8 cellular contexts compared by ENCODE assay signal in genomic region chr2:203534486-203535077, GRCh38. TPM values are rescaled to one million over a fixed set of nuclear protein-coding genes. Genes with fewer than 3 reads are reported as not detected.
DNase-seq lines count a peak whose midpoint lies in the region; ATAC-seq and TF ChIP-seq lines count a peak whose summit lies in the region.

No MANE protein-coding gene starts in this region.

- H3K4me3 Mint-ChIP-seq in central memory CD8-positive, alpha-beta T cell = peak overlapping the region; percentile 81

- no peak for TF ChIP-seq CTCF in lower leg skin (IDR thresholded peaks at IDR 0.05)

- H3K4me3 ChIP-seq in lower leg skin (ENCODE audit: low read depth, poor library complexity, severe bottlenecking) = peak overlapping the region; percentile 92

- intact Hi-C loops in lower leg skin (cut with DNase I; ENCODE audit: low total_unique reads) = no loop called here

- H3K9me3 Mint-ChIP-seq in central memory CD8-positive, alpha-beta T cell = peaks cover 9% of the 10 kb centered on the region

- 0 to 1% methylated on average over 16 to 34 of the region's 43 CpGs for WGBS in lower leg skin, 2 donors

- peak; percentile 41 for ATAC-seq in HG03342 (IDR thresholded peaks at IDR 0.05; ENCODE audit: unreplicated experiment)
- peak; percentile 59 for ATAC-seq in central memory CD8-positive, alpha-beta T cell (replicated peaks; ENCODE audit: extremely low read depth, poor library complexity, severe bottlenecking)

- H3K36me3 Mint-ChIP-seq in central memory CD8-positive, alpha-beta T cell (ENCODE audit: insufficient read depth) = peaks cover 3% of the 10 kb centered on the region

- peaks cover 47% of the 10 kb centered on the region for H3K27me3 Mint-ChIP-seq in central memory CD8-positive, alpha-beta T cell

- peaks cover 15% of the 10 kb centered on the region for H3K4me1 Mint-ChIP-seq in central memory CD8-positive, alpha-beta T cell

- DNase-seq in NCI-H748 (lab: John Stamatoyannopoulos, UW; ENCODE audit: unreplicated experiment) = peak; percentile 72
- DNase-seq in NCI-H748 treated with DMSO at 0.1 percent for 48 hours (lab: John Stamatoyannopoulos, UW) = no peak
- peak; percentile 32 for DNase-seq in T-helper 22 cell (ENCODE audit: low read depth)
- peak in 1 of 2 donors; percentile 21 for DNase-seq in central memory CD8-positive, alpha-beta T cell (ENCODE audit: low spot score in 2 of 2)
- DNase-seq in lower leg skin (ENCODE audit: low spot score in 2 of 2) = peak; percentile 21 to 89
- DNase-seq in stimulated activated CD8-positive, alpha-beta memory T cell treated with anti-CD3 and anti-CD28 coated beads, Interleukin-15, amount 100 ng/mL, for 24 hours (ENCODE audit: low read depth) = peak; percentile 11
- no peak for DNase-seq in HCEC 1CT

- no peak for TF ChIP-seq POLR2A in lower leg skin (IDR thresholded peaks at IDR 0.05)

- H3K27ac Mint-ChIP-seq in central memory CD8-positive, alpha-beta T cell (ENCODE audit: low read depth) = no peak overlapping the region

RNA-seq across cellular contexts. Expression of gene RAPH1, which starts 0.5 kb away (rescaled TPM):
- 100 to 1,000 TPM in 2 of 4 donors, 10 to 100 TPM in 2; 32.2 to 148 (median 67.7) TPM for total RNA-seq in lower leg skin

Comparison
In these comparisons a context has a peak if more than half of its experiments do, and no peak if none do; other contexts are left out.
1. DNase-seq: peak in NCI-H748 (single experiment), T-helper 22 cell (single experiment), lower leg skin (2 of 2) and stimulated activated CD8-positive, alpha-beta memory T cell treated with anti-CD3 and anti-CD28 coated beads, Interleukin-15, amount 100 ng/mL, for 24 hours (single experiment); none in NCI-H748 treated with DMSO at 0.1 percent for 48 hours (single experiment) and HCEC 1CT (single experiment).